ENCODE assay signal across 8 cellular contexts in genomic region chr10:85612378-85612775, GRCh38.
A peak's percentile ranks its signal among the peaks of the same experiment; 100 is the strongest.
DNase-seq lines count a peak whose midpoint lies in the region; ATAC-seq and TF ChIP-seq lines count a peak whose summit lies in the region.

No MANE protein-coding gene starts in this region.

- no peaks in the 10 kb centered on the region for H3K36me3 Mint-ChIP-seq in naive thymus-derived CD8-positive, alpha-beta T cell

- ATAC-seq in GM19043 (IDR thresholded peaks at IDR 0.05; ENCODE audit: low read depth, unreplicated experiment): peak; percentile 96
- peak; percentile 58 for ATAC-seq in HG02970 (IDR thresholded peaks at IDR 0.05; ENCODE audit: low FRiP score, unreplicated experiment)
- peak; percentile 92 to 93 for ATAC-seq in naive thymus-derived CD8-positive, alpha-beta T cell

- no peak for TF ChIP-seq POLR2A in erythroblast (IDR thresholded peaks at IDR 0.05; ENCODE audit: low read length)

- H3K27me3 Mint-ChIP-seq in naive thymus-derived CD8-positive, alpha-beta T cell: no peaks in the 10 kb centered on the region

- POLR2A ChIA-PET in naive thymus-derived CD8-positive, alpha-beta T cell (lab: Charles Lee): interaction anchor here (0.8 kb wide), 1 partner anchor 47 kb away, joined by 3 read pairs; no protein-coding TSS in a partner anchor

- peaks cover 19 to 58% (median 53%) of the 10 kb centered on the region in 4 donors for H3K4me1 Mint-ChIP-seq in naive thymus-derived CD8-positive, alpha-beta T cell

- peak overlapping the region in 9 of 10 donors; percentile 13 to 95 (median 72) for H3K27ac Mint-ChIP-seq in naive thymus-derived CD8-positive, alpha-beta T cell

- DNase-seq in T follicular helper cell (ENCODE audit: low read depth) (peak; percentile 25), NCI-H345 treated with DMSO at 0.1 percent for 48 hours (lab: John Stamatoyannopoulos, UW; ENCODE audit: unreplicated experiment) (no peak), erythroblast (lab: John Stamatoyannopoulos, UW) (no peak), DMS79 (lab: John Stamatoyannopoulos, UW) (no peak), SKM-1 (lab: John Stamatoyannopoulos, UW; ENCODE audit: unreplicated experiment) (no peak)
- DNase-seq in naive thymus-derived CD8-positive, alpha-beta T cell: peak in 7 of 10 donors; percentile 18 to 75 (median 62)

- peak overlapping the region; percentile 54 to 87 (median 76) for H3K4me3 Mint-ChIP-seq in naive thymus-derived CD8-positive, alpha-beta T cell

- H3K9me3 Mint-ChIP-seq in naive thymus-derived CD8-positive, alpha-beta T cell: no peaks in the 10 kb centered on the region

Comparison
In these comparisons a context has a peak if more than half of its experiments do, and no peak if none do; other contexts are left out.
1. DNase-seq: peak in T follicular helper cell (single experiment) and naive thymus-derived CD8-positive, alpha-beta T cell (7 of 10); none in NCI-H345 treated with DMSO at 0.1 percent for 48 hours (single experiment), erythroblast (0 of 2), DMS79 (single experiment) and SKM-1 (single experiment).
2. Peak in every context shown above with its lines, with median percentiles within 50 percentile points of each other: ATAC-seq.